Comparison of ENCODE assay signal across 1 cellular context in genomic region chr13:32587014-32587773, GRCh38.
A peak's percentile ranks its signal among the peaks of the same experiment; 100 is the strongest.
TF ChIP-seq lines count a peak whose summit lies in the region.

No MANE protein-coding gene starts in this region.

TF ChIP-seq in HepG2, 621 proteins besides CTCF, POLR2A, EP300 and RAD21 (continued from another document and continues in another):
- TF ChIP-seq UBTF (CRISPR knock-in tag; IDR thresholded peaks at IDR 0.05) (peak; percentile 61), ZNF784 (CRISPR knock-in tag; IDR thresholded peaks at IDR 0.05; ENCODE audit: borderline replicate concordance) (0 out of 2 replicates have a peak, but pooled peaks have one; percentile 40), STAG1 (CRISPR knock-in tag; IDR thresholded peaks at IDR 0.05) (peak; percentile 18; the same call in 1 of the 2 replicates), ZNF292 (CRISPR knock-in tag; IDR thresholded peaks at IDR 0.05; ENCODE audit: borderline replicate concordance, low read depth) (0 out of 2 replicates have a peak, but pooled peaks have one; percentile 30), MNT (IDR thresholded peaks at IDR 0.05) (no peak), TGIF2 (CRISPR knock-in tag; IDR thresholded peaks at IDR 0.05) (0 out of 2 replicates have a peak, but pooled peaks have one; percentile 36), HNF4G (IDR thresholded peaks at IDR 0.05; ENCODE audit: borderline replicate concordance, low read depth, low read length) (no peak), HNF4G (CRISPR knock-in tag; IDR thresholded peaks at IDR 0.05; ENCODE audit: borderline replicate concordance, low read depth) (no peak), KLF6 (CRISPR knock-in tag; IDR thresholded peaks at IDR 0.05) (no peak), LCORL (IDR thresholded peaks at IDR 0.05) (no peak), LCORL (CRISPR knock-in tag; IDR thresholded peaks at IDR 0.05) (0 out of 2 replicates have a peak, but pooled peaks have one; percentile 8), SAP130 (CRISPR knock-in tag; IDR thresholded peaks at IDR 0.05; ENCODE audit: low read depth) (peak; percentile 50), SALL1 (CRISPR knock-in tag; IDR thresholded peaks at IDR 0.05) (peak; percentile 40; the same call in 1 of the 2 replicates), ZKSCAN5 (CRISPR knock-in tag; IDR thresholded peaks at IDR 0.05) (no peak), SMYD3 (CRISPR knock-in tag; IDR thresholded peaks at IDR 0.05) (0 out of 2 replicates have a peak, but pooled peaks have one; percentile 42), POLR2G (IDR thresholded peaks at IDR 0.05; ENCODE audit: low read depth, low read length) (0 out of 2 replicates have a peak, but pooled peaks have one; percentile 22), TOPORS (CRISPR knock-in tag; IDR thresholded peaks at IDR 0.05) (no peak), HINFP (CRISPR knock-in tag; IDR thresholded peaks at IDR 0.05; ENCODE audit: low read depth) (no peak), ZSCAN5A (CRISPR knock-in tag; IDR thresholded peaks at IDR 0.05; ENCODE audit: borderline replicate concordance) (0 out of 2 replicates have a peak, but pooled peaks have one; percentile 38), ESRRA (CRISPR knock-in tag; IDR thresholded peaks at IDR 0.05; ENCODE audit: low read depth) (no peak), ZNF777 (CRISPR knock-in tag; IDR thresholded peaks at IDR 0.05) (0 out of 2 replicates have a peak, but pooled peaks have one; percentile 47), ATM (IDR thresholded peaks at IDR 0.05; ENCODE audit: borderline replicate concordance) (no peak), GABPA (IDR thresholded peaks at IDR 0.05; ENCODE audit: low read depth, low read length) (0 out of 2 replicates have a peak, but pooled peaks have one; percentile 26), GABPA (CRISPR knock-in tag; IDR thresholded peaks at IDR 0.05; ENCODE audit: low read depth) (no peak), ZNF883 (CRISPR knock-in tag; IDR thresholded peaks at IDR 0.05; ENCODE audit: not compliant biosample characterization) (peak; percentile 53), KMT2B (CRISPR knock-in tag; IDR thresholded peaks at IDR 0.05) (peak; percentile 69), ZNF800 (CRISPR knock-in tag; IDR thresholded peaks at IDR 0.05) (no peak), KMT2A (CRISPR knock-in tag; IDR thresholded peaks at IDR 0.05) (peak; percentile 83; the same call in 1 of the 2 replicates), ZSCAN29 (CRISPR knock-in tag; conservative IDR thresholded peaks at IDR 0.05) (0 out of 2 replicates have a peak, but pooled peaks have one; percentile 43), AGO1 (IDR thresholded peaks at IDR 0.05; ENCODE audit: low read depth, low read length, poor library complexity, severe bottlenecking) (peak; percentile 31), RARA (CRISPR knock-in tag; IDR thresholded peaks at IDR 0.05) (no peak), ZNF263 (CRISPR knock-in tag; IDR thresholded peaks at IDR 0.05) (peak; percentile 96), ZNF558 (CRISPR knock-in tag; IDR thresholded peaks at IDR 0.05; ENCODE audit: borderline replicate concordance) (0 out of 2 replicates have a peak, but pooled peaks have one; percentile 58), ZFX (CRISPR knock-in tag; IDR thresholded peaks at IDR 0.05; ENCODE audit: low read depth) (peak; percentile 17; the same call in 1 of the 2 replicates), ZNF562 (CRISPR knock-in tag; IDR thresholded peaks at IDR 0.05; ENCODE audit: borderline replicate concordance) (no peak), ZNF780A (CRISPR knock-in tag; IDR thresholded peaks at IDR 0.05) (no peak), SIN3A (IDR thresholded peaks at IDR 0.05; ENCODE audit: borderline replicate concordance, low read depth, low read length) (peak; percentile 9; the same call in 1 of the 2 replicates), RBFOX2 (IDR thresholded peaks at IDR 0.05; ENCODE audit: low read depth, low read length) (peak; percentile 55; the same call in 1 of the 2 replicates)
- TF ChIP-seq, protein P1, sequence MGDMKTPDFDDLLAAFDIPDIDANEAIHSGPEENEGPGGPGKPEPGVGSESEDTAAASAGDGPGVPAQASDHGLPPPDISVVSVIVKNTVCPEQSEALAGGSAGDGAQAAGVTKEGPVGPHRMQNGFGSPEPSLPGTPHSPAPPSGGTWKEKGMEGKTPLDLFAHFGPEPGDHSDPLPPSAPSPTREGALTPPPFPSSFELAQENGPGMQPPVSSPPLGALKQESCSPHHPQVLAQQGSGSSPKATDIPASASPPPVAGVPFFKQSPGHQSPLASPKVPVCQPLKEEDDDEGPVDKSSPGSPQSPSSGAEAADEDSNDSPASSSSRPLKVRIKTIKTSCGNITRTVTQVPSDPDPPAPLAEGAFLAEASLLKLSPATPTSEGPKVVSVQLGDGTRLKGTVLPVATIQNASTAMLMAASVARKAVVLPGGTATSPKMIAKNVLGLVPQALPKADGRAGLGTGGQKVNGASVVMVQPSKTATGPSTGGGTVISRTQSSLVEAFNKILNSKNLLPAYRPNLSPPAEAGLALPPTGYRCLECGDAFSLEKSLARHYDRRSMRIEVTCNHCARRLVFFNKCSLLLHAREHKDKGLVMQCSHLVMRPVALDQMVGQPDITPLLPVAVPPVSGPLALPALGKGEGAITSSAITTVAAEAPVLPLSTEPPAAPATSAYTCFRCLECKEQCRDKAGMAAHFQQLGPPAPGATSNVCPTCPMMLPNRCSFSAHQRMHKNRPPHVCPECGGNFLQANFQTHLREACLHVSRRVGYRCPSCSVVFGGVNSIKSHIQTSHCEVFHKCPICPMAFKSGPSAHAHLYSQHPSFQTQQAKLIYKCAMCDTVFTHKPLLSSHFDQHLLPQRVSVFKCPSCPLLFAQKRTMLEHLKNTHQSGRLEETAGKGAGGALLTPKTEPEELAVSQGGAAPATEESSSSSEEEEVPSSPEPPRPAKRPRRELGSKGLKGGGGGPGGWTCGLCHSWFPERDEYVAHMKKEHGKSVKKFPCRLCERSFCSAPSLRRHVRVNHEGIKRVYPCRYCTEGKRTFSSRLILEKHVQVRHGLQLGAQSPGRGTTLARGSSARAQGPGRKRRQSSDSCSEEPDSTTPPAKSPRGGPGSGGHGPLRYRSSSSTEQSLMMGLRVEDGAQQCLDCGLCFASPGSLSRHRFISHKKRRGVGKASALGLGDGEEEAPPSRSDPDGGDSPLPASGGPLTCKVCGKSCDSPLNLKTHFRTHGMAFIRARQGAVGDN (CRISPR knock-in tag; IDR thresholded peaks at IDR 0.05) = peak; percentile 41
- TF ChIP-seq, protein P2, sequence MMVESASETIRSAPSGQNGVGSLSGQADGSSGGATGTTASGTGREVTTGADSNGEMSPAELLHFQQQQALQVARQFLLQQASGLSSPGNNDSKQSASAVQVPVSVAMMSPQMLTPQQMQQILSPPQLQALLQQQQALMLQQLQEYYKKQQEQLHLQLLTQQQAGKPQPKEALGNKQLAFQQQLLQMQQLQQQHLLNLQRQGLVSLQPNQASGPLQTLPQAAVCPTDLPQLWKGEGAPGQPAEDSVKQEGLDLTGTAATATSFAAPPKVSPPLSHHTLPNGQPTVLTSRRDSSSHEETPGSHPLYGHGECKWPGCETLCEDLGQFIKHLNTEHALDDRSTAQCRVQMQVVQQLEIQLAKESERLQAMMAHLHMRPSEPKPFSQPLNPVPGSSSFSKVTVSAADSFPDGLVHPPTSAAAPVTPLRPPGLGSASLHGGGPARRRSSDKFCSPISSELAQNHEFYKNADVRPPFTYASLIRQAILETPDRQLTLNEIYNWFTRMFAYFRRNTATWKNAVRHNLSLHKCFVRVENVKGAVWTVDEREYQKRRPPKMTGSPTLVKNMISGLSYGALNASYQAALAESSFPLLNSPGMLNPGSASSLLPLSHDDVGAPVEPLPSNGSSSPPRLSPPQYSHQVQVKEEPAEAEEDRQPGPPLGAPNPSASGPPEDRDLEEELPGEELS (CRISPR knock-in tag; IDR thresholded peaks at IDR 0.05) = no peak
- TF ChIP-seq, protein P3, sequence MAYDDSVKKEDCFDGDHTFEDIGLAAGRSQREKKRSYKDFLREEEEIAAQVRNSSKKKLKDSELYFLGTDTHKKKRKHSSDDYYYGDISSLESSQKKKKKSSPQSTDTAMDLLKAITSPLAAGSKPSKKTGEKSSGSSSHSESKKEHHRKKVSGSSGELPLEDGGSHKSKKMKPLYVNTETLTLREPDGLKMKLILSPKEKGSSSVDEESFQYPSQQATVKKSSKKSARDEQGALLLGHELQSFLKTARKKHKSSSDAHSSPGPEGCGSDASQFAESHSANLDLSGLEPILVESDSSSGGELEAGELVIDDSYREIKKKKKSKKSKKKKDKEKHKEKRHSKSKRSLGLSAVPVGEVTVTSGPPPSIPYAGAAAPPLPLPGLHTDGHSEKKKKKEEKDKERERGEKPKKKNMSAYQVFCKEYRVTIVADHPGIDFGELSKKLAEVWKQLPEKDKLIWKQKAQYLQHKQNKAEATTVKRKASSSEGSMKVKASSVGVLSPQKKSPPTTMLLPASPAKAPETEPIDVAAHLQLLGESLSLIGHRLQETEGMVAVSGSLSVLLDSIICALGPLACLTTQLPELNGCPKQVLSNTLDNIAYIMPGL (CRISPR knock-in tag; IDR thresholded peaks at IDR 0.05; ENCODE audit: borderline replicate concordance in 1 of 2, low read depth in 1 of 2) = 0 out of 4 replicates have a peak, but pooled peaks of 1 of the 2 experiments have one; percentile 31
- TF ChIP-seq, protein P4, sequence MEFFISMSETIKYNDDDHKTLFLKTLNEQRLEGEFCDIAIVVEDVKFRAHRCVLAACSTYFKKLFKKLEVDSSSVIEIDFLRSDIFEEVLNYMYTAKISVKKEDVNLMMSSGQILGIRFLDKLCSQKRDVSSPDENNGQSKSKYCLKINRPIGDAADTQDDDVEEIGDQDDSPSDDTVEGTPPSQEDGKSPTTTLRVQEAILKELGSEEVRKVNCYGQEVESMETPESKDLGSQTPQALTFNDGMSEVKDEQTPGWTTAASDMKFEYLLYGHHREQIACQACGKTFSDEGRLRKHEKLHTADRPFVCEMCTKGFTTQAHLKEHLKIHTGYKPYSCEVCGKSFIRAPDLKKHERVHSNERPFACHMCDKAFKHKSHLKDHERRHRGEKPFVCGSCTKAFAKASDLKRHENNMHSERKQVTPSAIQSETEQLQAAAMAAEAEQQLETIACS (CRISPR knock-in tag; IDR thresholded peaks at IDR 0.05) = peak; percentile 55; the same call in 1 of the 2 replicates
